34 cellular contexts compared by ENCODE assay signal in the genomic region with DNA sequence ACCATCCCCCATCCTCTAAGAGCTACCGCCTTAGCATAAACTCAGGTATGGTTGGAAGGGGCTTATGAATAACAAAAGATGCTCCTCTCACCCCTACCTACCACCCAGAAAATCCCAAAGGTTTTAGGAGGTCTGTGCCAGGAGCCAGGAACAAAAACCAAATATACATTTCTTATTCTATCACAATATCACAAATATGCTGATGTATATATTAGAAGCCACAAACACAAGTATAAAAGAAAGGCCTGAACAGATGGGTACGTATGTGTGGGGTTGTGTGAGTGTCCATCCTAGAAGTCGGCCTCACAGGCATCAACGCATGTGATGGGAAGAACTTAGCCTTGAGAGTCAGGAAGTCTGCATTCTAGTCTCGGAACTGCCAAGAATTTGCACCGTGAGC. TPM values are rescaled to one million over a fixed set of nuclear protein-coding genes. Genes with fewer than 3 reads are reported as not detected.
"Had no signal": no experiment of that assay in that cellular context is flagged by ENCODE, and none has a peak within 500 bp of the region (broad histone marks: within the 10 kb centered on the region; RNA-seq: fewer than 3 reads in every experiment).

No MANE protein-coding gene starts in this region.

- ATAC-seq: natural killer cell; psoas muscle; sciatic nerve; stimulated activated naive B cell treated with anti-CD40 and anti-IgM and Interleukin-4, amounts not matched to agents 10 μg/mL and 1 μg/mL and 100 μg/mL, for 72 hours; stimulated activated naive CD8-positive, alpha-beta T cell treated with anti-CD3 and anti-CD28 coated beads, Interleukin-15, Interleukin-2, amounts not matched to agents 100 U/mL and 50 U/mL, for 24 hours; upper lobe of right lung had no signal

- H3K4me1 ChIP-seq: left ventricle myocardium inferior, neural progenitor cell, parathyroid adenoma, psoas muscle, right atrium auricular region, stomach, thyroid gland, transverse colon, upper lobe of right lung had no signal

- H3K9ac ChIP-seq: neural progenitor cell, parathyroid adenoma had no signal

- DNase-seq: hippocampal formation; islet precursor cell; left ventricle myocardium inferior; mesendoderm; naive B cell; natural killer cell; nephron progenitor cell; occipital lobe; psoas muscle; stimulated activated CD4-positive, alpha-beta T cell treated with anti-CD3 and anti-CD28 coated beads, Interleukin-12 subunit alpha, Interleukin-12 subunit beta, amount 100 ng/mL, for 4 hours; stimulated activated CD4-positive, alpha-beta T cell treated with anti-CD3 and anti-CD28 coated beads, Interleukin-15, amount 100 ng/mL, for 24 hours; stimulated activated CD4-positive, alpha-beta T cell treated with anti-CD3 and anti-CD28 coated beads, Interleukin-2, amount 100 ng/mL, for 24 hours; stimulated activated CD4-positive, alpha-beta T cell treated with anti-CD3 and anti-CD28 coated beads, Interleukin-4, amount 100 ng/mL, for 1 hour; stimulated activated naive B cell treated with anti-CD40 and anti-IgM and Interleukin-4, amounts not matched to agents 10 μg/mL and 1 μg/mL and 100 μg/mL, for 72 hours; stimulated activated naive CD8-positive, alpha-beta T cell treated with anti-CD3 and anti-CD28 coated beads, Interleukin-15, Interleukin-2, amounts not matched to agents 100 U/mL and 50 U/mL, for 24 hours; stomach; testis; thyroid gland; transverse colon; upper lobe of right lung had no signal

- FAIRE-seq: urothelium cell line had no signal

- H2AFZ ChIP-seq: neural progenitor cell, parathyroid adenoma had no signal

- H3K27me3 ChIP-seq: neural progenitor cell, right atrium auricular region, stomach, testis, thyroid gland, transverse colon, upper lobe of right lung had no signal

- H3K4me3 ChIP-seq: left ventricle myocardium inferior, lung, neural progenitor cell, psoas muscle, right atrium auricular region, skin epidermis, stomach, testis, thyroid gland, transverse colon, upper lobe of right lung had no signal

- H3K27ac ChIP-seq: left ventricle myocardium inferior, neural progenitor cell, neutrophil, parathyroid adenoma, psoas muscle, right atrium auricular region, skin epidermis, stomach, testis, thyroid gland, transverse colon, upper lobe of right lung had no signal

- H3K36me3 ChIP-seq: left ventricle myocardium inferior, neural progenitor cell, neutrophil, right atrium auricular region, stomach, thyroid gland, transverse colon, upper lobe of right lung had no signal

- H3K9me3 ChIP-seq: neutrophil, psoas muscle, right atrium auricular region, testis, thyroid gland, transverse colon, upper lobe of right lung had no signal

- H3K4me2 ChIP-seq: neural progenitor cell had no signal

- H3K79me2 ChIP-seq: parathyroid adenoma had no signal

RNA-seq across cellular contexts. Expression of a gene that starts 59.4 kb away (rescaled TPM):
- total RNA-seq: kidney epithelial cell, left ventricle myocardium inferior, lower leg skin, mesothelial cell of epicardium, mononuclear cell, natural killer cell, osteocyte, posterior vena cava, psoas muscle, right atrium auricular region, thyroid gland, upper lobe of right lung had no signal
